Comparison of ENCODE assay signal across 33 cellular contexts in genomic region chr22:20178075-20178921, GRCh38. TPM values are rescaled to one million over a fixed set of nuclear protein-coding genes. Genes with fewer than 3 reads are reported as not detected.
"Had no signal": no experiment of that assay in that cellular context is flagged by ENCODE, and none has a peak within 500 bp of the region (broad histone marks: within the 10 kb centered on the region; RNA-seq: fewer than 3 reads in every experiment).

No MANE protein-coding gene starts in this region.

- H3K4me1 Mint-ChIP-seq: activated CD4-positive, alpha-beta T cell treated with anti-CD3 and anti-CD28 coated beads, Interleukin-2, amount 10 ng/mL, durations not matched to agents 24 days and 14 days; activated naive CD4-positive, alpha-beta T cell treated with anti-CD3 and anti-CD28 coated beads, Interleukin-2, amount 50 U/mL, for 24 hours had no signal

- H3K4me3 ChIP-seq: adrenal gland, body of pancreas, breast epithelium, Peyer's patch, SJSA1 had no signal

- FAIRE-seq: astrocyte had no signal

- H3K4me3 Mint-ChIP-seq: activated CD4-positive, alpha-beta T cell treated with anti-CD3 and anti-CD28 coated beads, Interleukin-2, amount 10 ng/mL, durations not matched to agents 24 days and 14 days; activated CD8-positive, alpha-beta T cell treated with anti-CD3 and anti-CD28 coated beads, Interleukin-2, amount 10 ng/mL, durations not matched to agents 7 days and 5 days; activated naive CD4-positive, alpha-beta T cell treated with anti-CD3 and anti-CD28 coated beads, Interleukin-2, amount 50 U/mL, for 24 hours; activated T-cell treated with anti-CD3 and anti-CD28 coated beads, Interleukin-2, amount 50 U/mL, for 24 hours; T-helper 1 cell treated with Interleukin-12 subunit alpha and Interleukin-12 subunit beta and Interleukin-4 antibody, amounts not matched to agents 30 μg/mL and 1 μg/mL, for 36 hours had no signal

- H3K36me3 ChIP-seq: adrenal gland, breast epithelium, Peyer's patch, SJSA1 had no signal

- H3K4me1 ChIP-seq: adrenal gland, body of pancreas, breast epithelium, SJSA1 had no signal

- H3K4me2 ChIP-seq: KMS-11, SK-N-SH had no signal

- H3K9me3 ChIP-seq: adrenal gland, body of pancreas, breast epithelium, Peyer's patch, SJSA1, SK-N-SH had no signal

- H3K27ac ChIP-seq: adrenal gland, body of pancreas, breast epithelium, KMS-11, Peyer's patch, SJSA1, VCaP had no signal

- H3K27ac Mint-ChIP-seq: activated CD4-positive, alpha-beta T cell treated with anti-CD3 and anti-CD28 coated beads, Interleukin-2, amount 10 ng/mL, durations not matched to agents 24 days and 14 days; activated CD8-positive, alpha-beta T cell treated with anti-CD3 and anti-CD28 coated beads, Interleukin-2, amount 10 ng/mL, durations not matched to agents 7 days and 5 days; activated naive CD4-positive, alpha-beta T cell treated with anti-CD3 and anti-CD28 coated beads, Interleukin-2, amount 50 U/mL, for 24 hours; activated T-cell treated with anti-CD3 and anti-CD28 coated beads, Interleukin-2, amount 50 U/mL, for 24 hours; activated T-helper 2 cell treated with anti-CD3 and anti-CD28 coated beads, Interferon-gamma antibody, Interleukin-2, Interleukin-4, amounts not matched to agents 10 μg/mL and 5 μg/mL and 100 μg/mL, durations not matched to agents 14 hours and 24 hours and 36 hours; T-helper 1 cell treated with Interleukin-12 subunit alpha and Interleukin-12 subunit beta and Interleukin-4 antibody, amounts not matched to agents 30 μg/mL and 1 μg/mL, for 36 hours had no signal

- ATAC-seq: activated CD8-positive, alpha-beta T cell treated with anti-CD3 and anti-CD28 coated beads, Interleukin-2, amount 10 ng/mL, durations not matched to agents 7 days and 5 days; body of pancreas; PC-3 had no signal

- DNase-seq: activated CD4-positive, alpha-beta T cell treated with anti-CD3 and anti-CD28 coated beads, Interleukin-2, amount 10 ng/mL, durations not matched to agents 24 days and 14 days; activated CD4-positive, alpha-beta T cell treated with anti-CD3 and anti-CD28 coated beads, Interleukin-2, amount 50 U/mL, for 4 hours; activated CD4-positive, CD25-positive, alpha-beta regulatory T cell; activated CD8-positive, alpha-beta T cell treated with anti-CD3 and anti-CD28 coated beads, Interleukin-2, amount 10 ng/mL, durations not matched to agents 7 days and 5 days; activated gamma-delta T cell; activated naive CD4-positive, alpha-beta T cell treated with Interleukin-2 at 50 U/mL for 16 hours; activated T-cell treated with anti-CD3 and anti-CD28 coated beads, Interleukin-2, amount 50 U/mL, for 24 hours; adrenal gland; body of pancreas; MM.1S; MV-4-11; NCI-H1092; NCI-H1436 treated with DMSO at 0.1 percent for 48 hours; NCI-H1694 treated with DMSO at 0.1 percent for 48 hours; NCI-H2029; NCI-H226; NCI-H446 treated with DMSO at 0.1 percent for 48 hours; NCI-H524 treated with DMSO at 0.1 percent for 48 hours; NCI-H748 treated with DMSO at 0.1 percent for 48 hours; NK-92 treated with Interleukin-12 subunit alpha and Interleukin-12 subunit beta, amount 100 ng/mL, for 24 hours; PC-3; Peyer's patch; RPMI8226; SHP77 treated with DMSO at 0.1 percent for 48 hours; SK-N-SH had no signal

- H3K9ac ChIP-seq: KMS-11, SK-N-SH had no signal

- H3K27me3 Mint-ChIP-seq: activated CD4-positive, alpha-beta T cell treated with anti-CD3 and anti-CD28 coated beads, Interleukin-2, amount 10 ng/mL, durations not matched to agents 24 days and 14 days; activated naive CD4-positive, alpha-beta T cell treated with anti-CD3 and anti-CD28 coated beads, Interleukin-2, amount 50 U/mL, for 24 hours; activated T-cell treated with anti-CD3 and anti-CD28 coated beads, Interleukin-2, amount 50 U/mL, for 24 hours had no signal

- H3K9me3 Mint-ChIP-seq: activated CD4-positive, alpha-beta T cell treated with anti-CD3 and anti-CD28 coated beads, Interleukin-2, amount 10 ng/mL, durations not matched to agents 24 days and 14 days; activated naive CD4-positive, alpha-beta T cell treated with anti-CD3 and anti-CD28 coated beads, Interleukin-2, amount 50 U/mL, for 24 hours; activated T-cell treated with anti-CD3 and anti-CD28 coated beads, Interleukin-2, amount 50 U/mL, for 24 hours; activated T-helper 2 cell treated with anti-CD3 and anti-CD28 coated beads, Interferon-gamma antibody, Interleukin-2, Interleukin-4, amounts not matched to agents 10 μg/mL and 5 μg/mL and 100 μg/mL, durations not matched to agents 14 hours and 24 hours and 36 hours; T-helper 1 cell treated with Interleukin-12 subunit alpha and Interleukin-12 subunit beta and Interleukin-4 antibody, amounts not matched to agents 30 μg/mL and 1 μg/mL, for 36 hours had no signal

- H3K9me2 ChIP-seq: SK-N-SH had no signal

- H3K27me3 ChIP-seq: body of pancreas, breast epithelium, Peyer's patch had no signal

- H3K36me3 Mint-ChIP-seq: activated naive CD4-positive, alpha-beta T cell treated with anti-CD3 and anti-CD28 coated beads, Interleukin-2, amount 50 U/mL, for 24 hours had no signal

RNA-seq across cellular contexts. Expression of gene CCDC188, which starts 27.4 kb away (rescaled TPM):
- total RNA-seq: activated CD4-positive, alpha-beta T cell treated with anti-CD3 and anti-CD28 coated beads, Interleukin-2, amount 10 ng/mL, durations not matched to agents 24 days and 14 days; activated CD8-positive, alpha-beta T cell treated with anti-CD3 and anti-CD28 coated beads, Interleukin-2, amount 10 ng/mL, durations not matched to agents 7 days and 5 days; astrocyte; body of pancreas; PC-3 had no signal
